18 cellular contexts compared by ENCODE assay signal in genomic region chr16:4631444-4631843, GRCh38.
"Had no signal": no experiment of that assay in that cellular context is flagged by ENCODE, and none has a peak within 500 bp of the region (broad histone marks: within the 10 kb centered on the region; RNA-seq: fewer than 3 reads in every experiment).

No MANE protein-coding gene starts in this region.

- H3K4me1 ChIP-seq: uterus had no signal

- H3K36me3 ChIP-seq: uterus had no signal

- H3K27ac ChIP-seq: heart left ventricle, left ventricle myocardium inferior, psoas muscle, thyroid gland, uterus had no signal

- H3K27me3 ChIP-seq: dorsolateral prefrontal cortex, heart left ventricle, thyroid gland, upper lobe of left lung, uterus had no signal

- DNase-seq: cortex of kidney; dorsolateral prefrontal cortex; effector CD8-positive, alpha-beta T cell; heart left ventricle; hypothalamus; islet precursor cell; left ventricle myocardium inferior; mesendoderm; naive B cell; psoas muscle; retina; stimulated activated CD4-positive, alpha-beta T cell treated with anti-CD3 and anti-CD28 coated beads, Interleukin-2, amount 100 ng/mL, for 24 hours; stimulated activated CD4-positive, alpha-beta T cell treated with anti-CD3 and anti-CD28 coated beads, Interleukin-4, amount 100 ng/mL, for 4 hours; stimulated activated naive CD4-positive, alpha-beta T cell; thyroid gland; upper lobe of left lung; uterus had no signal

- H3K9me3 ChIP-seq: thyroid gland, upper lobe of left lung had no signal

- H3K4me3 ChIP-seq: dorsolateral prefrontal cortex, heart left ventricle, left ventricle myocardium inferior, lung, psoas muscle, thyroid gland, upper lobe of left lung, uterus had no signal
